ENCODE assay signal across 27 cellular contexts in genomic region chr7:128894101-128894440, GRCh38. TPM values are rescaled to one million over a fixed set of nuclear protein-coding genes. Genes with fewer than 3 reads are reported as not detected.
"Had no signal": no experiment of that assay in that cellular context is flagged by ENCODE, and none has a peak within 500 bp of the region (broad histone marks: within the 10 kb centered on the region; RNA-seq: fewer than 3 reads in every experiment).

No MANE protein-coding gene starts in this region.

- H3K27ac Mint-ChIP-seq: activated CD8-positive, alpha-beta T cell treated with anti-CD3 and anti-CD28 coated beads for 36 hours; activated naive CD4-positive, alpha-beta T cell treated with anti-CD3 and anti-CD28 coated beads, Interleukin-2, amount 10 ng/mL, durations not matched to agents 7 days and 5 days; activated naive CD8-positive, alpha-beta T cell treated with anti-CD3 and anti-CD28 coated beads for 36 hours; activated T-cell treated with anti-CD3 and anti-CD28 coated beads, Interleukin-2, amount 50 U/mL, for 72 hours; activated T-helper 2 cell treated with anti-CD3 and anti-CD28 coated beads, Interferon-gamma antibody, Interleukin-2, Interleukin-4, amounts not matched to agents 10 μg/mL and 5 μg/mL and 100 μg/mL, durations not matched to agents 14 hours and 24 hours and 36 hours; IgD-negative memory B cell had no signal

- H3K9me3 ChIP-seq: Peyer's patch had no signal

- H3K4me3 Mint-ChIP-seq: activated CD8-positive, alpha-beta T cell treated with anti-CD3 and anti-CD28 coated beads for 36 hours; activated naive CD4-positive, alpha-beta T cell treated with anti-CD3 and anti-CD28 coated beads, Interleukin-2, amount 10 ng/mL, durations not matched to agents 7 days and 5 days; activated naive CD8-positive, alpha-beta T cell treated with anti-CD3 and anti-CD28 coated beads for 36 hours; activated T-cell treated with anti-CD3 and anti-CD28 coated beads, Interleukin-2, amount 50 U/mL, for 72 hours; IgD-negative memory B cell had no signal

- ATAC-seq: activated CD4-positive, CD25-positive, alpha-beta regulatory T cell treated with anti-CD3 and anti-CD28 coated beads, Interleukin-2, amount 50 U/mL, for 24 hours; activated CD8-positive, alpha-beta T cell treated with anti-CD3 and anti-CD28 coated beads for 36 hours; activated T-cell treated with anti-CD3 and anti-CD28 coated beads, Interleukin-2, amount 50 U/mL, for 72 hours had no signal

- H3K36me3 Mint-ChIP-seq: activated naive CD8-positive, alpha-beta T cell treated with anti-CD3 and anti-CD28 coated beads for 36 hours; IgD-negative memory B cell had no signal

- H3K4me3 ChIP-seq: adrenal gland, Peyer's patch, SK-N-MC had no signal

- H3K4me1 Mint-ChIP-seq: activated naive CD8-positive, alpha-beta T cell treated with anti-CD3 and anti-CD28 coated beads for 36 hours; IgD-negative memory B cell had no signal

- DNase-seq: activated CD4-positive, alpha-beta T cell treated with anti-CD3 and anti-CD28 coated beads for 4 hours; activated CD8-positive, alpha-beta memory T cell treated with anti-CD3 and anti-CD28 coated beads, Interleukin-2, amount 50 U/mL, for 4 hours; activated CD8-positive, alpha-beta T cell treated with anti-CD3 and anti-CD28 coated beads for 36 hours; activated gamma-delta T cell treated with Interleukin-2 at 50 U/mL for 16 hours; activated naive CD4-positive, alpha-beta T cell treated with anti-CD3 and anti-CD28 coated beads, Interleukin-2, amount 10 ng/mL, durations not matched to agents 7 days and 5 days; activated naive CD8-positive, alpha-beta T cell treated with anti-CD3 and anti-CD28 coated beads for 36 hours; activated T-cell treated with anti-CD3 and anti-CD28 coated beads, Interleukin-2, amount 50 U/mL, for 72 hours; adrenal gland; anterior cingulate cortex; KG1; NCI-H1048; NCI-H1417; NCI-H2029; NCI-H2107; NCI-H345; NCI-H510A; NCI-H526 treated with DMSO at 0.1 percent for 48 hours; NCI-H82; SIG-M5; SW 1271 had no signal

- H3K36me3 ChIP-seq: adrenal gland, Peyer's patch had no signal

- H3K27ac ChIP-seq: adrenal gland, SK-N-MC had no signal

- H3K4me1 ChIP-seq: adrenal gland had no signal

RNA-seq across cellular contexts. Expression of gene KCP, which starts 16.4 kb away (rescaled TPM):
- total RNA-seq: activated CD8-positive, alpha-beta T cell treated with anti-CD3 and anti-CD28 coated beads for 36 hours; activated T-helper 2 cell treated with anti-CD3 and anti-CD28 coated beads, Interferon-gamma antibody, Interleukin-2, Interleukin-4, amounts not matched to agents 10 μg/mL and 5 μg/mL and 100 μg/mL, durations not matched to agents 14 hours and 24 hours and 36 hours; LHCN-M2; M059J had no signal
